8 cellular contexts compared by ENCODE assay signal in the genomic region with DNA sequence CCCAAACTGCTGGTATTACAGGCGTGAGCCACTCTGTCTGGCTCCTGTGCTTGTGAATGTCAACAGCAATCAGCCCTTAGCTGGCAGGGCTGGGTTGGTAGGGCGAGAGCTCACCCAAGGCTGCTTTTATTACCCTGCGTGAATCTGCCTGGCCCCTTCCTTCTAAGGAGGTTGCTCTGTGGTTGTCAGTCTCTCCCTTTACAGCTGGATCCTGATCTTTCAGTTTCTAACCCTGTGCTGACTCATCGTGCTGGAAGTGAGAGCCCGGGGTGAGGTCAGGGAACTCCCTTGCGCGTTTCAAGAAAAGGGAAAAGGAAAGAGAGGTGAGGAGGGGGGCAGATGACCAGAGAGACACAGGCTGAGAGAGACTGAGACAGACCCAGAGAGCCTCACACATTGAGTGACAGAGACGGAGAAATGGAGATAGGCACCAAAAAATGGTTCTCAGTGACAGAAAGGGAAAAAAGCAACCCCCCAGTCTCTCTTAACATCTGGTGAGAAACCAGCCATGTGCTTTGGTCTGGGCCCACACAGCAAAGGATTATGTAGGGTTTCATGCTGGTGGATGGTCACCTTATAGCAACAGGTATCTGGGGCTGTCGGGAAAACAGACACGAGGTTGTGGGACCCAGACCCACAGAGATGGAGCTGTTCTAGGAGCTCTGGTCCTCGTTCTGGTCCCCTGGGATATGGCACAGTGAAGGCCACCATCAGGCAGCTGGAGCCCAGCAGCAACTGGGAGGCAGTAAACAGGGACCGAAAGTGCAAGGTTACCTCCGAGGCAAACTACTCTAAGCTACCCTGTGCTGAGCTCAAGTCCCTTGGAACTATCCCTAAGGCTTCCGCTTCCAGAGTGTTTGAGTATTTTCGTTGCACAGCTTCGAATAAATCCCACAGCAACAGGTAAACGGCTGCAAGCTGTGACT. TPM values are rescaled to one million over a fixed set of nuclear protein-coding genes. Genes with fewer than 3 reads are reported as not detected.
A peak's percentile ranks its signal among the peaks of the same experiment; 100 is the strongest.
DNase-seq lines count a peak whose midpoint lies in the region; ATAC-seq and TF ChIP-seq lines count a peak whose summit lies in the region.

No MANE protein-coding gene starts in this region.

- H3K27me3 ChIP-seq in esophagus muscularis mucosa = no peaks in the 10 kb centered on the region
- no peaks in the 10 kb centered on the region for H3K27me3 ChIP-seq in WERI-Rb-1 (ENCODE audit: insufficient read depth, low read depth, severe bottlenecking)

- no peaks in the 10 kb centered on the region for H3K9me3 Mint-ChIP-seq in neural crest cell

- ATAC-seq in SK-N-SH treated with all-trans-retinoic acid at 6 μM for 48 hours = peak; percentile 51
- ATAC-seq in GM19035 (IDR thresholded peaks at IDR 0.05; ENCODE audit: unreplicated experiment) = no peak

- H3K27ac ChIP-seq in HEK293 (ENCODE audit: extremely low read depth, low read depth, low read length) (no peak overlapping the region), esophagus muscularis mucosa (replicated peaks in 1 of 4) (peak overlapping the region; percentile 63 to 81 (median 77)), WERI-Rb-1 (no peak overlapping the region)

- peaks cover 8% of the 10 kb centered on the region for H3K36me3 Mint-ChIP-seq in neural crest cell (ENCODE audit: low read depth)

- H3K4me1 ChIP-seq in HEK293 (ENCODE audit: control insufficient read depth, insufficient read depth, low read length) (no peaks in the 10 kb centered on the region), esophagus muscularis mucosa (peaks cover 24 to 48% (median 43%) of the 10 kb centered on the region in 4 donors)

- H3K27ac Mint-ChIP-seq in neural crest cell (ENCODE audit: unreplicated experiment) = peak overlapping the region; percentile 51

- H3K27me3 Mint-ChIP-seq in neural crest cell (ENCODE audit: low read depth) = no peaks in the 10 kb centered on the region

- H3K9me3 ChIP-seq in HEK293 (ENCODE audit: control insufficient read depth, insufficient read depth, low read depth, low read length) (no peaks in the 10 kb centered on the region), esophagus muscularis mucosa (no peaks in the 10 kb centered on the region), WERI-Rb-1 (ENCODE audit: severe bottlenecking) (no peaks in the 10 kb centered on the region)

- peaks cover 50% of the 10 kb centered on the region for H3K4me1 Mint-ChIP-seq in neural crest cell

- 60% methylated on average over 17 of the region's 17 CpGs for WGBS in esophagus muscularis mucosa

- peak overlapping the region; percentile 81 for H3K4me3 Mint-ChIP-seq in neural crest cell

- POLR2A ChIA-PET in HEK293 (lab: Yijun Ruan, JAX) = interaction anchor here (0.7 to 1.1 kb wide), 2 partner anchors 15 to 25 kb away, joined by 3 to 4 read pairs; no protein-coding TSS in a partner anchor

- no peak for TF ChIP-seq POLR2A in esophagus muscularis mucosa (IDR thresholded peaks at IDR 0.05; ENCODE audit: low read depth)

- TF ChIP-seq CTCF in HEK293 (tag by site-specific recombination; IDR thresholded peaks at IDR 0.05) = no peak
- no peak for TF ChIP-seq CTCF in esophagus muscularis mucosa (IDR thresholded peaks at IDR 0.05)
- TF ChIP-seq CTCF in neural crest cell (conservative IDR thresholded peaks at IDR 0.05) = no peak
- TF ChIP-seq CTCF in WERI-Rb-1 (IDR thresholded peaks at IDR 0.05; ENCODE audit: low read depth, low read length) = no peak

- peaks cover 0 to 3% of the 10 kb centered on the region in 2 experiments; a peak in 1 of 3 replicates for H3K36me3 ChIP-seq in HEK293 (ENCODE audit: control insufficient read depth in 2 of 2, insufficient read depth in 1 of 2, low read length in 2 of 2)
- H3K36me3 ChIP-seq in esophagus muscularis mucosa = peaks cover 0 to 42% (median 34%) of the 10 kb centered on the region in 4 donors
- H3K36me3 ChIP-seq in WERI-Rb-1 = peaks cover 33% of the 10 kb centered on the region

- CTCF ChIA-PET in HEK293 (lab: Yijun Ruan, JAX) = interaction anchor here (0.6 to 1.5 kb wide), 7 partner anchors 9 to 214 kb away, joined by 3 to 11 read pairs (median 3); no protein-coding TSS in a partner anchor

- no peak for TF ChIP-seq EP300 in esophagus muscularis mucosa (IDR thresholded peaks at IDR 0.05)

- H3K4me3 ChIP-seq in HEK293 (ENCODE audit: low read depth, low read length) = no peak overlapping the region
- H3K4me3 ChIP-seq in esophagus muscularis mucosa = peak overlapping the region in 2 of 4 donors; percentile 18 to 75
- no peak overlapping the region for H3K4me3 ChIP-seq in WERI-Rb-1 (ENCODE audit: low read depth, low read length)

- DNase-seq in Daoy (ENCODE audit: low read depth) = peak; percentile 81
- DNase-seq in esophagus muscularis mucosa (ENCODE audit: extremely low spot score) = no peak
- no peak for DNase-seq in neural crest cell (ENCODE audit: low read depth, low spot score)
- DNase-seq in WERI-Rb-1 = no peak
- DNase-seq in NCI-H2081 treated with DMSO at 0.1 percent for 48 hours (lab: John Stamatoyannopoulos, UW) = no peak

- intact Hi-C loops in esophagus muscularis mucosa (cut with DNase I) = no loop called here

TF ChIP-seq in HEK293, 187 proteins besides CTCF, POLR2A, EP300 and RAD21 (continues in another document):
- TF ChIP-seq ZNF114 (tag by site-specific recombination; IDR thresholded peaks at IDR 0.05) (no peak), ZNF174 (tag by site-specific recombination; IDR thresholded peaks at IDR 0.05) (no peak), GLIS2 (tag by site-specific recombination; IDR thresholded peaks at IDR 0.05) (no peak), ZFP69B (tag by site-specific recombination; IDR thresholded peaks at IDR 0.05) (no peak), ZNF335 (tag by site-specific recombination; conservative IDR thresholded peaks at IDR 0.05) (0 out of 2 replicates have a peak, but pooled peaks have one; percentile 16), ZNF529 (tag by site-specific recombination; IDR thresholded peaks at IDR 0.05; ENCODE audit: insufficient replicate concordance) (no peak)
- TF ChIP-seq, protein P1, sequence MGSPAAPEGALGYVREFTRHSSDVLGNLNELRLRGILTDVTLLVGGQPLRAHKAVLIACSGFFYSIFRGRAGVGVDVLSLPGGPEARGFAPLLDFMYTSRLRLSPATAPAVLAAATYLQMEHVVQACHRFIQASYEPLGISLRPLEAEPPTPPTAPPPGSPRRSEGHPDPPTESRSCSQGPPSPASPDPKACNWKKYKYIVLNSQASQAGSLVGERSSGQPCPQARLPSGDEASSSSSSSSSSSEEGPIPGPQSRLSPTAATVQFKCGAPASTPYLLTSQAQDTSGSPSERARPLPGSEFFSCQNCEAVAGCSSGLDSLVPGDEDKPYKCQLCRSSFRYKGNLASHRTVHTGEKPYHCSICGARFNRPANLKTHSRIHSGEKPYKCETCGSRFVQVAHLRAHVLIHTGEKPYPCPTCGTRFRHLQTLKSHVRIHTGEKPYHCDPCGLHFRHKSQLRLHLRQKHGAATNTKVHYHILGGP (tag by site-specific recombination; IDR thresholded peaks at IDR 0.05) = no peak

TF ChIP-seq in SK-N-SH treated with all-trans-retinoic acid at 6 μM for 48 hours, 23 proteins besides CTCF, POLR2A, EP300 and RAD21 (continues in another document):
- TF ChIP-seq, protein P2, sequence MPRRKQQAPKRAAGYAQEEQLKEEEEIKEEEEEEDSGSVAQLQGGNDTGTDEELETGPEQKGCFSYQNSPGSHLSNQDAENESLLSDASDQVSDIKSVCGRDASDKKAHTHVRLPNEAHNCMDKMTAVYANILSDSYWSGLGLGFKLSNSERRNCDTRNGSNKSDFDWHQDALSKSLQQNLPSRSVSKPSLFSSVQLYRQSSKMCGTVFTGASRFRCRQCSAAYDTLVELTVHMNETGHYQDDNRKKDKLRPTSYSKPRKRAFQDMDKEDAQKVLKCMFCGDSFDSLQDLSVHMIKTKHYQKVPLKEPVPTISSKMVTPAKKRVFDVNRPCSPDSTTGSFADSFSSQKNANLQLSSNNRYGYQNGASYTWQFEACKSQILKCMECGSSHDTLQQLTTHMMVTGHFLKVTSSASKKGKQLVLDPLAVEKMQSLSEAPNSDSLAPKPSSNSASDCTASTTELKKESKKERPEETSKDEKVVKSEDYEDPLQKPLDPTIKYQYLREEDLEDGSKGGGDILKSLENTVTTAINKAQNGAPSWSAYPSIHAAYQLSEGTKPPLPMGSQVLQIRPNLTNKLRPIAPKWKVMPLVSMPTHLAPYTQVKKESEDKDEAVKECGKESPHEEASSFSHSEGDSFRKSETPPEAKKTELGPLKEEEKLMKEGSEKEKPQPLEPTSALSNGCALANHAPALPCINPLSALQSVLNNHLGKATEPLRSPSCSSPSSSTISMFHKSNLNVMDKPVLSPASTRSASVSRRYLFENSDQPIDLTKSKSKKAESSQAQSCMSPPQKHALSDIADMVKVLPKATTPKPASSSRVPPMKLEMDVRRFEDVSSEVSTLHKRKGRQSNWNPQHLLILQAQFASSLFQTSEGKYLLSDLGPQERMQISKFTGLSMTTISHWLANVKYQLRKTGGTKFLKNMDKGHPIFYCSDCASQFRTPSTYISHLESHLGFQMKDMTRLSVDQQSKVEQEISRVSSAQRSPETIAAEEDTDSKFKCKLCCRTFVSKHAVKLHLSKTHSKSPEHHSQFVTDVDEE (CRISPR knock-in tag; IDR thresholded peaks at IDR 0.05) = no peak
- no peak for TF ChIP-seq ISL1 (CRISPR knock-in tag; IDR thresholded peaks at IDR 0.05)
- TF ChIP-seq ZNF565 (CRISPR knock-in tag; conservative IDR thresholded peaks at IDR 0.05; ENCODE audit: low read depth) = no peak
- TF ChIP-seq PPARA (CRISPR knock-in tag; IDR thresholded peaks at IDR 0.05; ENCODE audit: borderline replicate concordance) = no peak
- no peak for TF ChIP-seq TCF4 (CRISPR knock-in tag; IDR thresholded peaks at IDR 0.05; ENCODE audit: borderline replicate concordance)

RNA-seq across cellular contexts. Expression of a gene that starts 2.5 kb away (rescaled TPM):
- 0.12 and 2.0 TPM in 2 replicates for total RNA-seq in Daoy (2014; rRNA removed; shearing (Covaris generic))
- 10 to 100 TPM; 28.7 to 44.2 (median 40.2) TPM for total RNA-seq in esophagus muscularis mucosa
- total RNA-seq in neural crest cell = 16.2 and 17.4 TPM in 2 replicates

RNA-seq across cellular contexts. Expression of a gene that starts 17.8 kb away (rescaled TPM):
- total RNA-seq in Daoy (2014; rRNA removed; shearing (Covaris generic)) = 162 and 172 TPM in 2 replicates
- total RNA-seq in esophagus muscularis mucosa (10 to 100 TPM; 28.2 to 55.7 (median 42.9) TPM), neural crest cell (107 and 115 TPM in 2 replicates)

RNA-seq across cellular contexts. Expression of a gene that starts 26.1 kb away (rescaled TPM):
- 8.2 and 11.4 TPM in 2 replicates for total RNA-seq in Daoy (2014; rRNA removed; shearing (Covaris generic))
- total RNA-seq in esophagus muscularis mucosa (10 to 100 TPM in 2 of 4 donors, 1 to 10 TPM in 2; 4.2 to 14.1 (median 9.7) TPM), neural crest cell (4.4 and 4.5 TPM in 2 replicates)

RNA-seq across cellular contexts. Expression of a gene that starts 35.1 kb away (rescaled TPM):
- 0.12 and 0.29 TPM in 2 replicates for total RNA-seq in Daoy (2014; rRNA removed; shearing (Covaris generic))
- total RNA-seq in esophagus muscularis mucosa = 1 to 10 TPM; 1.2 to 3.2 (median 1.9) TPM
- 7.3 and 8.8 TPM in 2 replicates for total RNA-seq in neural crest cell

RNA-seq across cellular contexts. Expression of a gene that starts 58.2 kb away (rescaled TPM):
- 4.3 and 7.0 TPM in 2 replicates for total RNA-seq in Daoy (2014; rRNA removed; shearing (Covaris generic))
- total RNA-seq in esophagus muscularis mucosa (10 to 100 TPM in 2 of 4 donors, 1 to 10 TPM in 2; 6.5 to 11.5 (median 9.8) TPM), neural crest cell (7.8 and 8.1 TPM in 2 replicates)

Comparison
In these comparisons a context has a peak if more than half of its experiments do, and no peak if none do; other contexts are left out.
1. H3K27ac ChIP-seq: peak in esophagus muscularis mucosa (4 of 4); none in HEK293 (single experiment) and WERI-Rb-1 (single experiment).